Comparison of ENCODE assay signal across 14 cellular contexts in genomic region chr16:55487048-55487803, GRCh38. TPM values are rescaled to one million over a fixed set of nuclear protein-coding genes. Genes with fewer than 3 reads are reported as not detected.
DNase-seq lines count a peak whose midpoint lies in the region; TF ChIP-seq lines count a peak whose summit lies in the region.
"Had no signal": no experiment of that assay in that cellular context is flagged by ENCODE, and none has a peak within 500 bp of the region (broad histone marks: within the 10 kb centered on the region; RNA-seq: fewer than 3 reads in every experiment).

No MANE protein-coding gene starts in this region.

- H4K20me1 ChIP-seq in MM.1S (ENCODE audit: insufficient read depth, low read length) = no peaks in the 10 kb centered on the region

- H3K36me3 ChIP-seq in stomach (peaks cover 0 to 48% (median 34%) of the 10 kb centered on the region in 4 donors), MM.1S (replicated peaks; ENCODE audit: insufficient read depth, low read length) (no peaks in the 10 kb centered on the region)

- no peak overlapping the region for H3K4me3 Mint-ChIP-seq in chondrocyte (ENCODE audit: unreplicated experiment)
- H3K4me3 Mint-ChIP-seq: CD8-positive, alpha-beta memory T cell had no signal

- H3K27ac Mint-ChIP-seq in chondrocyte (ENCODE audit: unreplicated experiment) = peak overlapping the region; percentile 53
- H3K27ac Mint-ChIP-seq: CD8-positive, alpha-beta memory T cell; progenitor cell of endocrine pancreas had no signal

- no peaks in the 10 kb centered on the region for H3K79me2 ChIP-seq in MM.1S (ENCODE audit: low read length)

- H3K9me3 ChIP-seq in stomach (no peaks in the 10 kb centered on the region), MM.1S (replicated peaks; ENCODE audit: insufficient read depth, low read length) (no peaks in the 10 kb centered on the region)

- H3K9me2 ChIP-seq in MM.1S (replicated peaks; ENCODE audit: insufficient read depth, low read length) = no peaks in the 10 kb centered on the region

- WGBS in stomach, 5 donors = 70 to 77% (median 73%) methylated on average over 13 of the region's 13 CpGs

- TF ChIP-seq EP300 in stomach (IDR thresholded peaks at IDR 0.05) = no peak

- peaks cover 29% of the 10 kb centered on the region for H3K4me1 Mint-ChIP-seq in chondrocyte (ENCODE audit: low read depth)
- H3K4me1 Mint-ChIP-seq: CD8-positive, alpha-beta memory T cell had no signal

- H3K27ac ChIP-seq in stomach (peak overlapping the region; percentile 37 to 81 (median 44)), MM.1S (ENCODE audit: low read length) (no peak overlapping the region)
- H3K27ac ChIP-seq: epithelial cell of prostate had no signal

- H3K4me2 ChIP-seq in MM.1S (ENCODE audit: low read depth, low read length) = no peak overlapping the region

- no peak overlapping the region for H2AFZ ChIP-seq in MM.1S (ENCODE audit: low read length)

- H3K27me3 Mint-ChIP-seq in chondrocyte (ENCODE audit: low read depth) = no peaks in the 10 kb centered on the region

- intact Hi-C loops in stomach (cut with DNase I; ENCODE audit: low total_unique reads) = no loop called here

- peaks cover 3% of the 10 kb centered on the region for H3K9me3 Mint-ChIP-seq in chondrocyte (ENCODE audit: low read depth)

- peaks cover 43% of the 10 kb centered on the region for H3K36me3 Mint-ChIP-seq in chondrocyte (ENCODE audit: low read depth)
- H3K36me3 Mint-ChIP-seq: CD8-positive, alpha-beta memory T cell had no signal

- H3K4me3 ChIP-seq in stomach = no peak overlapping the region
- no peak overlapping the region for H3K4me3 ChIP-seq in MM.1S (ENCODE audit: low read length)

- DNase-seq in EL (peak; percentile 77), chondrocyte (ENCODE audit: low spot score) (no peak), iris pigment epithelial cell (ENCODE audit: low read depth) (peak; percentile 68), stomach (no peak), NCI-H1092 treated with DMSO at 0.1 percent for 48 hours (lab: John Stamatoyannopoulos, UW) (no peak), NOMO-1 treated with DMSO at 0.1 percent for 48 hours (lab: John Stamatoyannopoulos, UW; ENCODE audit: unreplicated experiment) (no peak), MM.1S (no peak), iPS-NIHi7 (ENCODE audit: extremely low spot score) (no peak)
- DNase-seq: CD8-positive, alpha-beta memory T cell; NCI-H1436; T-helper 2 cell had no signal

- H3K27me3 ChIP-seq in stomach (no peaks in the 10 kb centered on the region), MM.1S (replicated peaks; ENCODE audit: insufficient read depth, low read length) (no peaks in the 10 kb centered on the region)

- H3K9ac ChIP-seq in MM.1S (ENCODE audit: low read length) = no peak overlapping the region

- TF ChIP-seq POLR2A in stomach (IDR thresholded peaks at IDR 0.05) = no peak

- no peaks in the 10 kb centered on the region for H3F3A ChIP-seq in MM.1S (ENCODE audit: insufficient read depth, low read length)

- TF ChIP-seq CTCF in chondrocyte (IDR thresholded peaks at IDR 0.05) (no peak), stomach (IDR thresholded peaks at IDR 0.05) (no peak), MM.1S (IDR thresholded peaks at IDR 0.05; ENCODE audit: low read length) (no peak)

- H3K4me1 ChIP-seq in stomach = peaks cover 0 to 4% (median 2%) of the 10 kb centered on the region in 4 donors
- H3K4me1 ChIP-seq in MM.1S (ENCODE audit: low read length) = no peaks in the 10 kb centered on the region

RNA-seq across cellular contexts. Expression of gene MMP2, which starts 8.2 kb away (rescaled TPM):
- 216 to 276 TPM (median 227 TPM) in 3 replicates for total RNA-seq in chondrocyte
- total RNA-seq in stomach = 100 to 1,000 TPM in 4 of 5 donors, 10 to 100 TPM in 1; 67.9 to 206 (median 142) TPM
- 10 to 100 TPM; 17.7 to 67.9 (median 39.6) TPM for polyA plus RNA-seq in stomach
- total RNA-seq: activated CD8-positive, alpha-beta memory T cell treated with anti-CD3 and anti-CD28 coated beads for 36 hours; CD8-positive, alpha-beta memory T cell had no signal
- polyA plus RNA-seq: CD8-positive, alpha-beta memory T cell had no signal

RNA-seq across cellular contexts. Expression of gene LPCAT2, which starts 21.6 kb away (rescaled TPM):
- total RNA-seq in chondrocyte (15.2 to 18.7 TPM (median 17.4 TPM) in 3 replicates), stomach (10 to 100 TPM in 3 of 5 donors, 1 to 10 TPM in 1, not detected in 1; 1.4 to 36.2 (median 13.1) TPM)
- 1 to 10 TPM; 3.7 to 6.6 (median 6.5) TPM for polyA plus RNA-seq in stomach

Comparison
In these comparisons a context has a peak if more than half of its experiments do, and no peak if none do; other contexts are left out.
1. DNase-seq: peak in EL (single experiment) and iris pigment epithelial cell (single experiment); none in chondrocyte (single experiment), stomach (single experiment), NCI-H1092 treated with DMSO at 0.1 percent for 48 hours (single experiment), NOMO-1 treated with DMSO at 0.1 percent for 48 hours (single experiment), MM.1S (single experiment) and iPS-NIHi7 (single experiment).